Comparison of ENCODE assay signal across 8 cellular contexts in genomic region chr2:156340818-156341481, GRCh38. TPM values are rescaled to one million over a fixed set of nuclear protein-coding genes. Genes with fewer than 3 reads are reported as not detected.
DNase-seq lines count a peak whose midpoint lies in the region; ATAC-seq and TF ChIP-seq lines count a peak whose summit lies in the region.

No MANE protein-coding gene starts in this region.

- H3K4me3 Mint-ChIP-seq in activated CD4-positive, alpha-beta T cell treated with anti-CD3 and anti-CD28 coated beads for 36 hours: peak overlapping the region; percentile 84

- H3K27ac Mint-ChIP-seq in activated CD4-positive, alpha-beta T cell treated with anti-CD3 and anti-CD28 coated beads for 36 hours: peak overlapping the region; percentile 95

- no peak for TF ChIP-seq EP300 in upper lobe of left lung (IDR thresholded peaks at IDR 0.05)

- H3K4me3 ChIP-seq in upper lobe of left lung: peak overlapping the region; percentile 24 to 72 (median 68)

- intact Hi-C loops in activated CD4-positive, alpha-beta T cell treated with anti-CD3 and anti-CD28 coated beads for 36 hours (cut with DNase I, micrococcal nuclease): loop anchor here (1.0 to 10.0 kb wide), 6 partner anchors 9 to 1556 kb away; partner anchors contain the start of genes GPD2 (in 2 of the 2), CYTIP (in 1 of the 2) and NR4A2 (in 1 of the 2)

- H3K27me3 Mint-ChIP-seq in activated CD4-positive, alpha-beta T cell treated with anti-CD3 and anti-CD28 coated beads for 36 hours: no peaks in the 10 kb centered on the region

- WGBS in upper lobe of left lung, 2 donors: 4 to 8% methylated on average over 10 to 16 of the region's 16 CpGs

- TF ChIP-seq CTCF in RWPE1 (conservative IDR thresholded peaks at IDR 0.05; ENCODE audit: low read depth) (no peak), upper lobe of left lung (IDR thresholded peaks at IDR 0.05) (no peak)

- H3K27ac ChIP-seq in RWPE1 (peak overlapping the region; percentile 99), cingulate gyrus (ENCODE audit: low read depth, low read length) (peak overlapping the region; percentile 99), upper lobe of left lung (peak overlapping the region; percentile 100)

- no peaks in the 10 kb centered on the region for H3K36me3 ChIP-seq in upper lobe of left lung

- DNase-seq in activated CD4-positive, alpha-beta T cell treated with anti-CD3 and anti-CD28 coated beads for 36 hours: peak; percentile 67
- no peak for DNase-seq in activated CD4-positive, alpha-beta T cell treated with anti-CD3 and anti-CD28 coated beads, Interleukin-2, amount 50 U/mL, for 4 hours
- DNase-seq in RWPE1 (ENCODE audit: low spot score): no peak
- DNase-seq in midbrain (lab: John Stamatoyannopoulos, UW): peak; percentile 70
- DNase-seq in upper lobe of left lung: no peak
- no peak for DNase-seq in KG1 (lab: John Stamatoyannopoulos, UW)

- peaks cover 3% of the 10 kb centered on the region for H3K36me3 Mint-ChIP-seq in activated CD4-positive, alpha-beta T cell treated with anti-CD3 and anti-CD28 coated beads for 36 hours (ENCODE audit: low read depth)

- no peak for TF ChIP-seq POLR2A in upper lobe of left lung (IDR thresholded peaks at IDR 0.05)

- peaks cover 29 to 33% (median 32%) of the 10 kb centered on the region in 4 donors for H3K4me1 ChIP-seq in upper lobe of left lung

- POLR2A ChIA-PET in activated CD4-positive, alpha-beta T cell treated with anti-CD3 and anti-CD28 coated beads for 36 hours (lab: Charles Lee): interaction anchor here (0.6 to 3.9 kb wide), 4 partner anchors 9 to 149 kb away, joined by 3 to 30 read pairs (median 5); partner anchors contain the start of gene NR4A2
- POLR2A ChIA-PET in RWPE1 (lab: Yijun Ruan, JAX; ENCODE audit: low non-redundant PET): interaction anchor here (1.5 kb wide), 1 partner anchor 97 kb away, joined by 5 read pairs; no protein-coding TSS in a partner anchor

- H3K9me3 Mint-ChIP-seq in activated CD4-positive, alpha-beta T cell treated with anti-CD3 and anti-CD28 coated beads for 36 hours (ENCODE audit: low read depth): no peaks in the 10 kb centered on the region

- H3K9me3 ChIP-seq in upper lobe of left lung: no peaks in the 10 kb centered on the region

- peak; percentile 3 for ATAC-seq in activated CD4-positive, alpha-beta T cell treated with anti-CD3 and anti-CD28 coated beads for 36 hours
- ATAC-seq in HG03159 (IDR thresholded peaks at IDR 0.05; ENCODE audit: unreplicated experiment): peak; percentile 13
- ATAC-seq in upper lobe of left lung (ENCODE audit: low FRiP score in 2 of 2): no peak

- no peaks in the 10 kb centered on the region for H3K27me3 ChIP-seq in upper lobe of left lung

- CTCF ChIA-PET in activated CD4-positive, alpha-beta T cell treated with anti-CD3 and anti-CD28 coated beads for 36 hours (lab: Charles Lee): interaction anchor here (0.7 to 1.6 kb wide), 6 partner anchors 9 to 233 kb away, joined by 3 to 7 read pairs (median 4); partner anchors contain the start of gene NR4A2
- CTCF ChIA-PET in RWPE1 (lab: Yijun Ruan, JAX): interaction anchor here (0.6 to 1.1 kb wide), 2 partner anchors 249 to 715 kb away, joined by 3 to 6 read pairs; no protein-coding TSS in a partner anchor

- H3K4me1 Mint-ChIP-seq in activated CD4-positive, alpha-beta T cell treated with anti-CD3 and anti-CD28 coated beads for 36 hours: peaks cover 52% of the 10 kb centered on the region

RNA-seq across cellular contexts. Expression of gene NR4A2, which starts 8.4 kb away (rescaled TPM):
- 10 to 100 TPM; 19.1 to 23.0 TPM for total RNA-seq in activated CD4-positive, alpha-beta T cell treated with anti-CD3 and anti-CD28 coated beads for 36 hours
- total RNA-seq in upper lobe of left lung: 10 to 100 TPM in 2 of 6 donors, 1 to 10 TPM in 4; 3.0 to 12.6 (median 8.9) TPM

Comparison
In these comparisons a context has a peak if more than half of its experiments do, and no peak if none do; other contexts are left out.
1. DNase-seq: peak in activated CD4-positive, alpha-beta T cell treated with anti-CD3 and anti-CD28 coated beads for 36 hours (single experiment) and midbrain (single experiment); none in activated CD4-positive, alpha-beta T cell treated with anti-CD3 and anti-CD28 coated beads, Interleukin-2, amount 50 U/mL, for 4 hours (0 of 2), RWPE1 (single experiment), upper lobe of left lung (0 of 2) and KG1 (single experiment).
2. ATAC-seq: peak in activated CD4-positive, alpha-beta T cell treated with anti-CD3 and anti-CD28 coated beads for 36 hours (single experiment) and HG03159 (single experiment); none in upper lobe of left lung (0 of 2).
3. Peak in every context shown above with its lines, with median percentiles within 50 percentile points of each other: H3K27ac ChIP-seq.